8 cellular contexts compared by ENCODE assay signal in the genomic region with DNA sequence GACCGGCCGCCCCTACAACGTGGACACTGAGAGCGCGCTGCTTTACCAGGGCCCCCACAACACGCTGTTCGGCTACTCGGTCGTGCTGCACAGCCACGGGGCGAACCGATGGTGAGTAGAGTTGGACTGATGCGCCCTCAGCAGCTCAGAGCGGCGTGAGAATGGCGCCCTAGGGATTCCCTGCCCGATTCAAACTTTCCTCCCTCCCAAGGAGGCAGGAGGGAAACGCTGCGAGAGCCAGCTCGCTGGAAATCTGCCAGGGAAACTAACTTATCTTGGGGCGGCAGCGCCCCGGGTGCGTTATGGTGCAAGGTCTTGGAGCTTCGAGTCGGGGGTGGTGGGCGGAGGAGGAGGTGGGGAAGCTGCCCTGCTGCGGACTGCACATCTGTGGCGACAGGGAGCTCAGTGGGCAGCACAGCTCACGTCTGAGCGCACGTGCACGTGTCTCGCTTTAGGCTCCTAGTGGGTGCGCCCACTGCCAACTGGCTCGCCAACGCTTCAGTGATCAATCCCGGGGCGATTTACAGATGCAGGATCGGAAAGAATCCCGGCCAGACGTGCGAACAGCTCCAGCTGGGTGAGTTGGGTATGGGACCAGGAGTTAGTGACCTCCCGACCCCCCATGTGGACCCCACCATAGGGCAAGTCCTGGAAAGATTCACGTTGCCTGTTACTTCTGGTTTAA. TPM values are rescaled to one million over a fixed set of nuclear protein-coding genes. Genes with fewer than 3 reads are reported as not detected.
A peak's percentile ranks its signal among the peaks of the same experiment; 100 is the strongest.
DNase-seq lines count a peak whose midpoint lies in the region; ATAC-seq and TF ChIP-seq lines count a peak whose summit lies in the region.

No MANE protein-coding gene starts in this region.

- H3K36me3 ChIP-seq in MM.1S (replicated peaks; ENCODE audit: insufficient read depth, low read length) (no peaks in the 10 kb centered on the region), endodermal cell (ENCODE audit: control insufficient read depth, insufficient read depth, low read length) (no peaks in the 10 kb centered on the region)

- peaks cover 39% of the 10 kb centered on the region for H3K4me1 ChIP-seq in MM.1S (ENCODE audit: low read length)
- no peaks in the 10 kb centered on the region for H3K4me1 ChIP-seq in endodermal cell (ENCODE audit: control insufficient read depth, insufficient read depth, low read length)

- TF ChIP-seq CTCF in MM.1S (IDR thresholded peaks at IDR 0.05; ENCODE audit: low read length) (no peak), endodermal cell (conservative IDR thresholded peaks at IDR 0.05) (no peak)

- no peaks in the 10 kb centered on the region for H4K20me1 ChIP-seq in MM.1S (ENCODE audit: insufficient read depth, low read length)

- peak overlapping the region; percentile 64 for H3K4me3 Mint-ChIP-seq in endodermal cell
- peak overlapping the region; percentile 94 to 98 for H3K4me3 Mint-ChIP-seq in stimulated activated naive CD8-positive, alpha-beta T cell treated with anti-CD3 and anti-CD28 coated beads, Interleukin-15, amount 100 ng/mL, for 72 hours

- no peak overlapping the region for H3K27ac Mint-ChIP-seq in endodermal cell
- peak overlapping the region; percentile 97 to 99 for H3K27ac Mint-ChIP-seq in stimulated activated naive CD8-positive, alpha-beta T cell treated with anti-CD3 and anti-CD28 coated beads, Interleukin-15, amount 100 ng/mL, for 72 hours

- peaks cover 5% of the 10 kb centered on the region for H3K4me1 Mint-ChIP-seq in endodermal cell
- peaks cover 56% of the 10 kb centered on the region for H3K4me1 Mint-ChIP-seq in stimulated activated naive CD8-positive, alpha-beta T cell treated with anti-CD3 and anti-CD28 coated beads, Interleukin-15, amount 100 ng/mL, for 72 hours

- H3K9me3 Mint-ChIP-seq in endodermal cell, result no peaks in the 10 kb centered on the region
- H3K9me3 Mint-ChIP-seq in stimulated activated naive CD8-positive, alpha-beta T cell treated with anti-CD3 and anti-CD28 coated beads, Interleukin-15, amount 100 ng/mL, for 72 hours, result no peaks in the 10 kb centered on the region

- ATAC-seq in GM21723 (IDR thresholded peaks at IDR 0.05; ENCODE audit: unreplicated experiment), result peak; percentile 31
- peak; percentile 36 for ATAC-seq in stimulated activated naive CD8-positive, alpha-beta T cell treated with anti-CD3 and anti-CD28 coated beads, Interleukin-15, amount 100 ng/mL, for 72 hours

- H3K79me2 ChIP-seq in MM.1S (ENCODE audit: low read length), result peaks cover 56% of the 10 kb centered on the region

- WGBS in endodermal cell (ENCODE audit: insufficient coverage in 1 of 2, insufficient read length in 1 of 2), 2 experiments, result 6 to 13% methylated on average over 12 to 45 of the region's 45 CpGs

- H3K36me3 Mint-ChIP-seq in endodermal cell (ENCODE audit: low read depth), result no peaks in the 10 kb centered on the region

- H3K27me3 Mint-ChIP-seq in endodermal cell (ENCODE audit: insufficient read depth), result peaks cover 69% of the 10 kb centered on the region
- H3K27me3 Mint-ChIP-seq in stimulated activated naive CD8-positive, alpha-beta T cell treated with anti-CD3 and anti-CD28 coated beads, Interleukin-15, amount 100 ng/mL, for 72 hours, result no peaks in the 10 kb centered on the region

- peak overlapping the region; percentile 84 for H3K4me2 ChIP-seq in MM.1S (ENCODE audit: low read depth, low read length)

- peak; percentile 92 for DNase-seq in DMS 273 (lab: John Stamatoyannopoulos, UW; ENCODE audit: unreplicated experiment)
- peak; percentile 78 for DNase-seq in MM.1S
- DNase-seq in activated CD4-positive, alpha-beta T cell treated with anti-CD3 and anti-CD28 coated beads, Interleukin-2, amount 50 U/mL, for 4 hours, result peak; percentile 30 to 50
- peak; percentile 76 for DNase-seq in endodermal cell
- peak; percentile 59 for DNase-seq in myocyte (ENCODE audit: low read depth)
- peak; percentile 55 to 65 for DNase-seq in stimulated activated naive CD8-positive, alpha-beta T cell treated with anti-CD3 and anti-CD28 coated beads, Interleukin-15, amount 100 ng/mL, for 72 hours
- DNase-seq in NCI-H2107 (lab: John Stamatoyannopoulos, UW), result no peak

- H3K9me2 ChIP-seq in MM.1S (replicated peaks; ENCODE audit: insufficient read depth, low read length), result no peaks in the 10 kb centered on the region

- H3K27ac ChIP-seq in MM.1S (ENCODE audit: low read length) (peak overlapping the region; percentile 93; the same call in 1 of the 2 replicates), endodermal cell (ENCODE audit: low read depth, low read length) (no peak overlapping the region)

- H3K4me3 ChIP-seq in MM.1S (ENCODE audit: low read length), result peak overlapping the region; percentile 89
- peak overlapping the region; percentile 80 for H3K4me3 ChIP-seq in endodermal cell (ENCODE audit: low read length)

- H2AFZ ChIP-seq in MM.1S (ENCODE audit: low read length), result peak overlapping the region; percentile 75

- H3K9me3 ChIP-seq in MM.1S (replicated peaks; ENCODE audit: insufficient read depth, low read length) (no peaks in the 10 kb centered on the region), endodermal cell (ENCODE audit: control insufficient read depth, low read length) (no peaks in the 10 kb centered on the region)

- H3K9ac ChIP-seq in MM.1S (ENCODE audit: low read length), result peak overlapping the region; percentile 90
- no peak overlapping the region for H3K9ac ChIP-seq in endodermal cell (ENCODE audit: extremely low read depth, low read length, poor library complexity, severe bottlenecking)

- peaks cover 14% of the 10 kb centered on the region for H3F3A ChIP-seq in MM.1S (ENCODE audit: insufficient read depth, low read length)

- no peaks in the 10 kb centered on the region for H3K27me3 ChIP-seq in MM.1S (replicated peaks; ENCODE audit: insufficient read depth, low read length)
- peaks cover 70% of the 10 kb centered on the region for H3K27me3 ChIP-seq in endodermal cell (ENCODE audit: control insufficient read depth, insufficient read depth, low read length, poor library complexity, severe bottlenecking)

RNA-seq across cellular contexts. Expression of a gene that starts 0.7 kb away (rescaled TPM):
- 1 to 10 TPM; 1.3 to 2.4 TPM for total RNA-seq in endodermal cell
- polyA plus RNA-seq in endodermal cell (2013, experiment 1 of 2), result 6.3 TPM
- polyA plus RNA-seq in endodermal cell (2013, experiment 2 of 2), result 7.1 TPM
- total RNA-seq in myocyte, result 14.4 and 31.9 TPM in 2 replicates
- polyA plus RNA-seq in myocyte (2012), result 23.2 TPM
